ENCODE assay signal across 1 cellular context in genomic region chr6:90412538-90413369, GRCh38.
TF ChIP-seq lines count a peak whose summit lies in the region.

No MANE protein-coding gene starts in this region.

TF ChIP-seq in SK-N-SH, 30 proteins besides CTCF, POLR2A, EP300 and RAD21 (continued from another document):
- TF ChIP-seq REST (IDR thresholded peaks at IDR 0.05; ENCODE audit: low read depth, low read length) = no peak
